Comparison of ENCODE assay signal across 8 cellular contexts in the genomic region with DNA sequence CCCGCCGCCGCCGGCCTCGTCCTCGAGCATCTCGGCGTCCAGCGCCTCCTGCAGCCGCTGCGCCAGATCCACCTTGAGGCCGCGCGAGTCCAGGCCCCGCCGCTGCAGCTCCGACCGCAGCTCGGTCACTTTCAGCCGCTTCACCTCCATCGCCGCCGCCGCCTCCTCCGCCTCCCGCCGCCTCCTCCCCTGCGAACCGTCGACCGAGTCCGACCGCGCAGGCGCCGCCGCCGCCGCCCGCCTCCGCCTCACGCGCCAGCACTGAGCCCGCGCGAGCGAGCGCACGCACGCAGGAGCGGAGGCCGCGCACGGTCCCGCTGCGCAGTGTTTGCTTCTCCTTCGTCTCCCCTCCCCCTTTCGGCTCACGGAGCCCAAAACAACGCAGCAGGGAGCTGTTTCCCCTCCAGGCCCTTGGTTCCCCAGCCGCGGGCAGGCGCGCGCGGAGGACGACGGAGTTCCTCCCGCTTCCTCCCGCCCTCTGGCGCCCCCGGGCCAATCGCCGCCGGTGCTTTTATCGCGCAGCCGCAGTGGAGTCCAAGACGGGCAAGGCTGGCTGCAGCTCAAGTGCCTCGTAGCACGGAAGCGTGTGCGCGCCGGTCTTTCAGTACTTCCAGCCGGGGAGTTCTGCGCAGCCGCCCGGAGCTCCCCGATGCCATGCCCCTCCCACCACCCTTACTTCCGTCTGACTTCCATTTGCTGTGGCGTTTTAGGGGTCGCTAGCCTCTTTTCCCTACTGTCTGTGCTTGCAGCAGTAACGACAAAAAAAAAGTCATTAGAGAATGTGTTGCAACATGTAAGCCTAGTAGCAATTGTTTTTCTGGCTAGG. TPM values are rescaled to one million over a fixed set of nuclear protein-coding genes. Genes with fewer than 3 reads are reported as not detected.
DNase-seq lines count a peak whose midpoint lies in the region; ATAC-seq, FAIRE-seq and TF ChIP-seq lines count a peak whose summit lies in the region.

A gene (minus strand): TSS at position 451 of the 826 bp plus-strand sequence. CDS start 301 bp downstream, at position 150.

- no peak for TF ChIP-seq CTCF in BE2C (IDR thresholded peaks at IDR 0.05; ENCODE audit: low read depth, low read length)

- no peak for FAIRE-seq in GM19239 (lab: Jason Lieb, UNC)

- ATAC-seq in HG03457 (IDR thresholded peaks at IDR 0.05; ENCODE audit: unreplicated experiment) (peak; percentile 51), left colon (peak; percentile 78)

- intact Hi-C loops in left colon (cut with DNase I, micrococcal nuclease), result no loop called here

- no peaks in the 10 kb centered on the region for H3K27me3 ChIP-seq in BE2C

- DNase-seq in BE2C (peak; percentile 92), GM19239 (ENCODE audit: insufficient read length, low spot score) (peak; percentile 91), NCI-H524 treated with DMSO at 0.1 percent for 48 hours (lab: John Stamatoyannopoulos, UW) (peak; percentile 88), left colon (peak; percentile 98)
- peak; percentile 96 to 98 for DNase-seq in activated CD4-positive, alpha-beta T cell treated with anti-CD3 and anti-CD28 coated beads for 4 hours
- DNase-seq in stimulated activated CD4-positive, alpha-beta T cell treated with anti-CD3 and anti-CD28 coated beads, Interleukin-1b, Interleukin-23, amount 100 ng/mL, for 48 hours, result peak; percentile 99

- H3K4me1 ChIP-seq in BE2C, result no peaks in the 10 kb centered on the region

- peak within 1 kb of the TSS; percentile 99 for H3K27ac ChIP-seq in cingulate gyrus (ENCODE audit: low read depth, low read length)

- peak within 1 kb of the TSS; percentile 91 for H3K4me3 ChIP-seq in BE2C (ENCODE audit: low read depth, low read length)

- no peaks in the 10 kb centered on the region for H3K9me3 ChIP-seq in BE2C

- H3K36me3 ChIP-seq in BE2C, result peaks cover 24% of the 10 kb centered on the region

RNA-seq across cellular contexts. Expression of the gene that starts here (rescaled TPM):
- polyA plus RNA-seq in BE2C (2012; ENCODE audit: insufficient read depth, insufficient read length, low read depth), result 53.3 TPM
- 10 to 100 TPM; 47.5 to 54.2 TPM for total RNA-seq in left colon

Comparison
In these comparisons a context has a peak if more than half of its experiments do, and no peak if none do; other contexts are left out.
1. Peak in every context shown above with its lines: DNase-seq, ATAC-seq, H3K4me3 ChIP-seq and H3K27ac ChIP-seq.